In genomic region chr1:161258439-161259386, GRCh38 we compare ENCODE assay signal across 8 cellular contexts. TPM values are rescaled to one million over a fixed set of nuclear protein-coding genes. Genes with fewer than 3 reads are reported as not detected.
A peak's percentile ranks its signal among the peaks of the same experiment; 100 is the strongest.
DNase-seq lines count a peak whose midpoint lies in the region; ATAC-seq and TF ChIP-seq lines count a peak whose summit lies in the region.

PCP4L1 (plus strand) TSS chr1:161258745; CDS start chr1:161258975, 230 bp downstream.

- peak within 1 kb of the TSS; percentile 15 for H3K4me3 ChIP-seq in GM12865 (ENCODE audit: low read depth, low read length)
- peak within 1 kb of the TSS; percentile 46 for H3K4me3 ChIP-seq in LNCaP clone FGC (ENCODE audit: low read depth, low read length)
- H3K4me3 ChIP-seq in effector memory CD4-positive, alpha-beta T cell (ENCODE audit: insufficient read depth, low read depth, low read length, poor library complexity, severe bottlenecking): peak within 1 kb of the TSS; percentile 41
- peak within 1 kb of the TSS; percentile 28 for H3K4me3 ChIP-seq in lung

- WGBS in lung, 2 donors: 1 to 3% methylated on average over 58 to 62 of the region's 62 CpGs

- DNase-seq in GM12865 (ENCODE audit: low read depth) (peak; percentile 46), LNCaP clone FGC (ENCODE audit: low read depth) (no peak), lung (ENCODE audit: low spot score) (peak; percentile 69)
- DNase-seq in activated CD4-positive, alpha-beta T cell treated with anti-CD3 and anti-CD28 coated beads for 4 hours: peak; percentile 7 to 11
- no peak for DNase-seq in effector memory CD4-positive, alpha-beta T cell
- peak; percentile 26 to 36 for DNase-seq in stimulated activated CD4-positive, alpha-beta T cell treated with anti-CD3 and anti-CD28 coated beads, Interleukin-4, amount 100 ng/mL, for 48 hours (ENCODE audit: low read depth in 2 of 2)

- H3K4me1 ChIP-seq in effector memory CD4-positive, alpha-beta T cell (ENCODE audit: control insufficient read depth, insufficient read depth, low read length, poor library complexity, severe bottlenecking): peaks cover 9% of the 10 kb centered on the region
- H3K4me1 ChIP-seq in lung (ENCODE audit: control insufficient read depth in 2 of 2, insufficient read depth in 2 of 2, low read length in 2 of 2): peaks cover 0 to 5% of the 10 kb centered on the region in 2 donors

- TF ChIP-seq CTCF in GM12865 (IDR thresholded peaks at IDR 0.05; ENCODE audit: insufficient read depth, low read depth, low read length, missing control alignments) (no peak), LNCaP clone FGC (IDR thresholded peaks at IDR 0.05; ENCODE audit: control insufficient read depth, extremely low read depth, insufficient read depth) (no peak), lung (IDR thresholded peaks at IDR 0.05; ENCODE audit: control extremely low read depth, extremely low read depth) (no peak)

- H3K9me3 ChIP-seq in effector memory CD4-positive, alpha-beta T cell (ENCODE audit: control insufficient read depth, low read length): no peaks in the 10 kb centered on the region
- peaks cover 3 to 10% of the 10 kb centered on the region in 2 donors for H3K9me3 ChIP-seq in lung (ENCODE audit: control insufficient read depth in 2 of 2, insufficient read depth in 1 of 2, low read length in 1 of 2)

- ATAC-seq in lung (ENCODE audit: insufficient read depth, low FRiP score): peak; percentile 81
- no peak for ATAC-seq in HG03039 (IDR thresholded peaks at IDR 0.05; ENCODE audit: unreplicated experiment)
- ATAC-seq in GM21528 (IDR thresholded peaks at IDR 0.05; ENCODE audit: low FRiP score, unreplicated experiment): no peak

- peaks cover 18% of the 10 kb centered on the region for H3K27me3 ChIP-seq in effector memory CD4-positive, alpha-beta T cell (replicated peaks; ENCODE audit: control insufficient read depth, insufficient read depth, low read length, poor library complexity, severe bottlenecking)
- no peaks in the 10 kb centered on the region for H3K27me3 ChIP-seq in lung (ENCODE audit: control insufficient read depth, insufficient read depth)

- no peaks in the 10 kb centered on the region for H3K36me3 ChIP-seq in effector memory CD4-positive, alpha-beta T cell (ENCODE audit: control insufficient read depth, insufficient read depth, low read length)
- H3K36me3 ChIP-seq in lung (ENCODE audit: control insufficient read depth in 2 of 2, insufficient read depth in 2 of 2, low read length in 2 of 2): no peaks in the 10 kb centered on the region

- no peak within 1 kb of the TSS for H3K27ac ChIP-seq in effector memory CD4-positive, alpha-beta T cell (ENCODE audit: insufficient read depth, low read length, poor library complexity, severe bottlenecking)
- H3K27ac ChIP-seq in lung (ENCODE audit: low read depth in 1 of 2, low read length in 1 of 2): no peak within 1 kb of the TSS

RNA-seq across cellular contexts. Expression of gene PCP4L1, which starts in this region (rescaled TPM):
- total RNA-seq in lung: 1 to 10 TPM; 3.6 to 5.8 TPM
- 1 to 10 TPM; 6.9 to 9.3 TPM for polyA plus RNA-seq in lung

Comparison
In these comparisons a context has a peak if more than half of its experiments do, and no peak if none do; other contexts are left out.
1. DNase-seq: peak in GM12865 (single experiment), activated CD4-positive, alpha-beta T cell treated with anti-CD3 and anti-CD28 coated beads for 4 hours (2 of 2), lung (single experiment) and stimulated activated CD4-positive, alpha-beta T cell treated with anti-CD3 and anti-CD28 coated beads, Interleukin-4, amount 100 ng/mL, for 48 hours (2 of 2); none in LNCaP clone FGC (single experiment) and effector memory CD4-positive, alpha-beta T cell (0 of 3).
2. Peak in every context shown above with its lines, with median percentiles within 50 percentile points of each other: H3K4me3 ChIP-seq.